In the genomic region with DNA sequence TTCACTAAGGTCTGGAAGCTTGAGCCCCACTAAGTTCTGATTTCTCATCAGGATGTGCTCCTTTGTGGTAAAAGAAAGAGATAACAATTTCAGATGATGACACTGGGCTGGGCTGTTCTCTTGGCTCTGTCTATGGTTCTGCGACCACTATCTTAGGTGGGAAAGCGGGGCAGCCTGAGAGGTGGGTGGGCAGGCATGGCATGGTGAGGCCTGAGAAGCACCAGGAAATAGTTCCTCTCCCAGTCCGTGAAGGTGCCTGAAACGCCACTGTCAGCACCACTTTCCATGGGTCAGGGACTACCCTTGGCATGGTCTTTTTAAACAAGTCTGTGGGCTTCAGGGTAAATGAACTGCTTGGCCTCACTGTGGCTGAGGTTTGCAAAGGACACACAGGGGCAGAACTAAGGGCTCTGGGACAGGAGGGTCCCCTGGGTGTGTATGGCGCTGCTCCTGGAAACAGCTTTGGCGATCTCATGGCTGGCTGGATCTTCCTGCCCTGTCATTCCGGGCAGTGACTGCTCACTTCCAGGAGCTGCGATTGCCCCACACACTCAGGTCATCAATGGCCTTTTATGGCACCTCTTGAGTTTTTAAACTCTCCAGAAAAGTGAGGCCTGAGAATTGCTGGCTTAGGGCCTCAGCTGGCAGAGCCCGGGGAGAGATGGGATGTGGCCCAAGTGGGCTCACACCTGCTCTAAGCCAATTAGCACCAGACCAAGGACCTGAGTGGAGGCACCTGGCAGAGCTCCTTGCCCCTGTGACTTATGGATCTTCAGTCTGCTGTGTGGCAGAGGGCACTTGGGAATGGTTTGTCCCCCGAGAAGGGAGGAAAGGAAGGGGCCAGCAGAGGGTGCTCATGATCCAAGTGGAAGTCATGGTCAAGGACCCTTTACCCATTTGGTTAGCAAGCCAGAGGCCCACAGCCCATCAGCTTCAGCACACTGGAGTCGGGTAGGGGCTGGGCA, we compare ENCODE assay signal across 8 cellular contexts. TPM values are rescaled to one million over a fixed set of nuclear protein-coding genes. Genes with fewer than 3 reads are reported as not detected.
DNase-seq lines count a peak whose midpoint lies in the region; ATAC-seq, FAIRE-seq and TF ChIP-seq lines count a peak whose summit lies in the region.

No MANE protein-coding gene starts in this region.

- H3K27ac ChIP-seq in RWPE1 (no peak overlapping the region), parathyroid adenoma (peak overlapping the region; percentile 15)

- no peak for ATAC-seq in HG02798 (IDR thresholded peaks at IDR 0.05; ENCODE audit: poor library complexity, unreplicated experiment)

- TF ChIP-seq POLR2A in GM12892 (IDR thresholded peaks at IDR 0.05; ENCODE audit: low read depth, low read length), result no peak

- DNase-seq in Ammon's horn (ENCODE audit: low spot score) (peak; percentile 58), GM12892 (ENCODE audit: insufficient read length) (no peak), RWPE1 (ENCODE audit: low spot score) (peak; percentile 15), epithelial cell of proximal tubule (ENCODE audit: low read depth) (no peak), NOMO-1 (lab: John Stamatoyannopoulos, UW; ENCODE audit: unreplicated experiment in 2 of 2) (no peak), NCI-H2227 treated with DMSO at 0.1 percent for 48 hours (lab: John Stamatoyannopoulos, UW) (no peak)

- H3K79me2 ChIP-seq in parathyroid adenoma, result no peaks in the 10 kb centered on the region

- TF ChIP-seq CTCF in RWPE1 (conservative IDR thresholded peaks at IDR 0.05; ENCODE audit: low read depth) (no peak), epithelial cell of proximal tubule (conservative IDR thresholded peaks at IDR 0.05; ENCODE audit: low read depth, low read length) (peak; percentile 69), parathyroid adenoma (IDR thresholded peaks at IDR 0.05) (peak; percentile 37)

- no peaks in the 10 kb centered on the region for H3K27me3 ChIP-seq in parathyroid adenoma (ENCODE audit: control insufficient read depth, insufficient read depth, low read length)

- no peak overlapping the region for H3K4me2 ChIP-seq in parathyroid adenoma (ENCODE audit: low read length)

- peak overlapping the region; percentile 60 for H2AFZ ChIP-seq in parathyroid adenoma

- peak; percentile 78 for FAIRE-seq in GM12892 (lab: Jason Lieb, UNC)

- no peaks in the 10 kb centered on the region for H3K9me3 ChIP-seq in parathyroid adenoma (ENCODE audit: control insufficient read depth, low read length)

- POLR2A ChIA-PET in RWPE1 (lab: Yijun Ruan, JAX; ENCODE audit: low non-redundant PET), result interaction anchor here (0.6 kb wide), 1 partner anchor 123 kb away, joined by 3 read pairs; no protein-coding TSS in a partner anchor

- CTCF ChIA-PET in RWPE1 (lab: Yijun Ruan, JAX), result no interaction called here

- H3K4me1 ChIP-seq in parathyroid adenoma, result peaks cover 10% of the 10 kb centered on the region

- H3K4me3 ChIP-seq in epithelial cell of proximal tubule (ENCODE audit: low read depth, low read length), result no peak overlapping the region
- no peak overlapping the region for H3K4me3 ChIP-seq in parathyroid adenoma (ENCODE audit: low read depth, low read length)

- H3K36me3 ChIP-seq in parathyroid adenoma (ENCODE audit: control insufficient read depth, insufficient read depth, low read length), result no peaks in the 10 kb centered on the region

- no peak overlapping the region for H3K9ac ChIP-seq in parathyroid adenoma

RNA-seq across cellular contexts. Expression of a gene that starts 55.6 kb away (rescaled TPM):
- polyA plus RNA-seq in GM12892 (2012; ENCODE audit: missing spikeins), result not detected
- 0.35 TPM in 1 of 2 replicates, not detected in the other for total RNA-seq in epithelial cell of proximal tubule

Comparison
In these comparisons a context has a peak if more than half of its experiments do, and no peak if none do; other contexts are left out.
1. DNase-seq: peak in Ammon's horn (single experiment) and RWPE1 (single experiment); none in GM12892 (single experiment), epithelial cell of proximal tubule (single experiment), NOMO-1 (0 of 2) and NCI-H2227 treated with DMSO at 0.1 percent for 48 hours (single experiment).